In genomic region chr13:112152846-112153245, GRCh38 we compare ENCODE assay signal across 7 cellular contexts.
"Had no signal": no experiment of that assay in that cellular context is flagged by ENCODE, and none has a peak within 500 bp of the region (broad histone marks: within the 10 kb centered on the region; RNA-seq: fewer than 3 reads in every experiment).

No MANE protein-coding gene starts in this region.

- H3K9ac ChIP-seq: GM23248 had no signal

- H3K4me3 Mint-ChIP-seq: HFFc6, IgD-negative memory B cell had no signal

- H3K4me1 ChIP-seq: HAP-1 had no signal

- H3K36me3 ChIP-seq: HAP-1 had no signal

- H3K36me3 Mint-ChIP-seq: IgD-negative memory B cell had no signal

- H3K9me3 ChIP-seq: HAP-1 had no signal

- ATAC-seq: HCT116 had no signal

- DNase-seq: GM23248, GOT3, HFFc6 had no signal

- H2AFZ ChIP-seq: GM23248 had no signal

- H3K27ac Mint-ChIP-seq: HFFc6, IgD-negative memory B cell had no signal

- H3K27ac ChIP-seq: GM23248, HL-60 had no signal

- H3K4me3 ChIP-seq: GM23248, HAP-1 had no signal
